ENCODE assay signal across 25 cellular contexts in the genomic region with DNA sequence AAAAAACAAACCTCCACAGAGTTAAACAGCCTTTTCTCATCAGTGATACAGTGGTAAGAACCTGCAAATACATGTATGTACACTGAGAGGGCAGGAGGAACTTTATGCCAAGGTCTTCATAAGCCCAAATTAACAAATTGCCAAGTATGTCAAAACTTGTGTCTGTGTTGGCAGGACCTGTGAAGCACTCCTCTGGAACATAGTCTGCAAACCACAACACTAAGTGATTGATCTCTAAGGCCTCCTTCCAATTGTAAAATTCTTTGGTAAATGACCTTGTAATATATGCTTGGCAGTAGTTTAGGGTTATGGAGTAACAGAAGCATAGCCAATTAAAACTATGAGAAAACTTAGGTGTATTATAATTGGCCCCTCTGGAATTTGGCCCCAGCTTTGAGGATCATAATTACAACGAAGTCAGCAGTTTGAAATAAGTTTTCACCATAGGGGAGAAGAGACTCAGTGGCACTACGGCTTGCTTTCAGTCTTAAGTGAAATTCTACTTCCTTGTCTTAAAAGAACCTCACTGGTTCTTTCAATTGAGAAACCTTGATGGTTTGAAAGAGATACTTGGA. TPM values are rescaled to one million over a fixed set of nuclear protein-coding genes. Genes with fewer than 3 reads are reported as not detected.
DNase-seq lines count a peak whose midpoint lies in the region; ATAC-seq and TF ChIP-seq lines count a peak whose summit lies in the region.
"Had no signal": no experiment of that assay in that cellular context is flagged by ENCODE, and none has a peak within 500 bp of the region (broad histone marks: within the 10 kb centered on the region; RNA-seq: fewer than 3 reads in every experiment).

No MANE protein-coding gene starts in this region.

- no peaks in the 10 kb centered on the region for H4K20me1 ChIP-seq in GM23248 (ENCODE audit: insufficient read depth)

- no peaks in the 10 kb centered on the region for H3K9me2 ChIP-seq in GM23248 (ENCODE audit: insufficient read depth)

- 0 out of 2 replicates have a peak overlapping the region, but pooled peaks have one; percentile 25 for H3K4me3 ChIP-seq in GM23248
- H3K4me3 ChIP-seq in astrocyte of the cerebellum (ENCODE audit: low read depth, low read length), result no peak overlapping the region
- peak overlapping the region; percentile 42 for H3K4me3 ChIP-seq in thoracic aorta
- H3K4me3 ChIP-seq in sigmoid colon, result no peak overlapping the region
- H3K4me3 ChIP-seq: esophagus muscularis mucosa, ovary, vagina had no signal

- in situ Hi-C loops in GM23248 (cut with MboI) (no loop called here), astrocyte of the cerebellum (cut with HindIII; ENCODE audit: low sequenced_read_pairs) (no loop called here), ACHN (cut with HindIII; ENCODE audit: low pct_ligation_motif_present, low pct_unique_long_range_greater_than_20kb, low sequenced_read_pairs) (no loop called here)

- peaks cover 10% of the 10 kb centered on the region for H3F3A ChIP-seq in GM23248 (ENCODE audit: insufficient read depth)

- H3K9me3 ChIP-seq in GM23248 (ENCODE audit: low read depth), result no peaks in the 10 kb centered on the region
- H3K9me3 ChIP-seq in thoracic aorta, result no peaks in the 10 kb centered on the region
- H3K9me3 ChIP-seq in sigmoid colon, result no peaks in the 10 kb centered on the region
- H3K9me3 ChIP-seq: esophagus muscularis mucosa, ovary, vagina had no signal

- peak overlapping the region; percentile 65 for H3K4me2 ChIP-seq in GM23248 (ENCODE audit: unreplicated experiment)

- H3K27me3 ChIP-seq in GM23248 (replicated peaks; ENCODE audit: insufficient read depth) (no peaks in the 10 kb centered on the region), thoracic aorta (replicated peaks; ENCODE audit: insufficient read depth) (no peaks in the 10 kb centered on the region), sigmoid colon (no peaks in the 10 kb centered on the region)
- H3K27me3 ChIP-seq: esophagus muscularis mucosa, ovary, vagina had no signal

- 2 to 6% methylated on average over 2 of the region's 2 CpGs for WGBS in GM23248 (ENCODE audit: low coverage in 1 of 2, low lambda C conversion rate in 2 of 2, missing lambda C conversion rate in 2 of 2), 2 experiments
- 20 to 55% methylated on average over 2 of the region's 2 CpGs for WGBS in sigmoid colon, 2 donors

- H3K27ac ChIP-seq in GM23248 (0 out of 2 replicates have a peak overlapping the region, but pooled peaks have one; percentile 7), thoracic aorta (peak overlapping the region; percentile 26 to 27), sigmoid colon (no peak overlapping the region)
- H3K27ac ChIP-seq: vagina had no signal

- DNase-seq in GM23248, result peak; percentile 27
- peak; percentile 5 for DNase-seq in astrocyte of the cerebellum (ENCODE audit: low read depth)
- no peak for DNase-seq in left colon
- DNase-seq in thoracic aorta (ENCODE audit: low spot score), result no peak
- no peak for DNase-seq in sigmoid colon
- no peak for DNase-seq in ACHN
- DNase-seq: activated B cell treated with CpG ODN at 0.5 μM for 24 hours; activated CD4-positive, alpha-beta T cell treated with anti-CD3 and anti-CD28 coated beads, Interleukin-2, amount 50 U/mL, for 4 hours; activated naive CD4-positive, alpha-beta T cell treated with anti-CD3 and anti-CD28 coated beads, Interleukin-2, amount 10 ng/mL, durations not matched to agents 7 days and 5 days; CD4-positive, CD25-positive, alpha-beta regulatory T cell; dermis blood vessel endothelial cell; H9; NCI-H2029 treated with DMSO at 0.1 percent for 48 hours; NCI-H345; NCI-H82; ovary; stimulated activated CD4-positive, alpha-beta T cell treated with anti-CD3 and anti-CD28 coated beads, Interleukin-15, amount 100 ng/mL, for 24 hours; stimulated activated naive B cell treated with anti-CD40 and anti-IgM and Interleukin-4, amounts not matched to agents 10 μg/mL and 1 μg/mL and 100 μg/mL, for 72 hours; T-helper 1 cell had no signal

- intact Hi-C loops in left colon (cut with DNase I, micrococcal nuclease) (no loop called here), sigmoid colon (cut with DNase I) (no loop called here)

- H3K4me1 ChIP-seq in GM23248 (ENCODE audit: insufficient read depth) (peaks cover 12% of the 10 kb centered on the region), thoracic aorta (ENCODE audit: control insufficient read depth in 1 of 2, low read depth in 2 of 2) (peaks cover 0 to 20% of the 10 kb centered on the region in 2 donors), sigmoid colon (peaks cover 0 to 4% (median 0%) of the 10 kb centered on the region in 4 donors)

- ATAC-seq in left colon (peak; percentile 61), thoracic aorta (ENCODE audit: insufficient number of reproducible peaks, low FRiP score, low read depth) (no peak), GM19351 (IDR thresholded peaks at IDR 0.05; ENCODE audit: unreplicated experiment) (no peak), GM19397 (IDR thresholded peaks at IDR 0.05; ENCODE audit: unreplicated experiment) (no peak)
- ATAC-seq: natural killer cell treated with Interleukin-12 subunit alpha and Interleukin-12 subunit beta and Interleukin-15 and Interleukin-18, amount 100 ng/mL, for 72 hours; sciatic nerve; stimulated activated naive B cell treated with anti-CD40 and anti-IgM and Interleukin-4, amounts not matched to agents 10 μg/mL and 1 μg/mL and 100 μg/mL, for 72 hours had no signal

- no peak for TF ChIP-seq EP300 in sigmoid colon (IDR thresholded peaks at IDR 0.05)

- TF ChIP-seq CTCF in astrocyte of the cerebellum (IDR thresholded peaks at IDR 0.05; ENCODE audit: low read depth, low read length, missing control alignments), result no peak
- no peak for TF ChIP-seq CTCF in thoracic aorta (IDR thresholded peaks at IDR 0.05)
- no peak for TF ChIP-seq CTCF in sigmoid colon (IDR thresholded peaks at IDR 0.05)

- 0 out of 2 replicates have a peak overlapping the region, but pooled peaks have one; percentile 39 for H2AFZ ChIP-seq in GM23248

- no peak for TF ChIP-seq POLR2A in sigmoid colon (IDR thresholded peaks at IDR 0.05)

- no peaks in the 10 kb centered on the region for H3K79me2 ChIP-seq in GM23248 (ENCODE audit: insufficient read depth)

- H3K9ac ChIP-seq in GM23248, result no peak overlapping the region

- H3K36me3 ChIP-seq in GM23248 (ENCODE audit: low read depth) (no peaks in the 10 kb centered on the region), thoracic aorta (no peaks in the 10 kb centered on the region), sigmoid colon (no peaks in the 10 kb centered on the region)
- H3K36me3 ChIP-seq: esophagus muscularis mucosa, ovary, vagina had no signal

RNA-seq across cellular contexts. Expression of gene CNNM2, which starts 57.5 kb away (rescaled TPM):
- total RNA-seq in GM23248 (2014; rRNA removed; shearing (Covaris generic)), result 4.0 and 5.7 TPM in 2 replicates
- polyA plus RNA-seq in GM23248 (2016; fragmentation: Nextera tagmentation; extraction: Ambion mirVana) (1.0 and 1.3 TPM in 2 replicates), sigmoid colon (1 to 10 TPM; 2.4 to 7.0 (median 2.5) TPM)
- total RNA-seq in left colon (10 to 100 TPM; 34.5 to 38.6 TPM), thoracic aorta (10 to 100 TPM; 12.2 to 24.5 TPM), sigmoid colon (10 to 100 TPM in 1 of 4 donors, 1 to 10 TPM in 3; 3.6 to 11.1 (median 6.0) TPM)

Comparison
In these comparisons a context has a peak if more than half of its experiments do, and no peak if none do; other contexts are left out.
1. DNase-seq: peak in GM23248 (single experiment) and astrocyte of the cerebellum (single experiment); none in left colon (0 of 2), thoracic aorta (single experiment), sigmoid colon (single experiment) and ACHN (single experiment).
2. H3K27ac ChIP-seq: peak in GM23248 (single experiment) and thoracic aorta (2 of 2); none in sigmoid colon (0 of 4).
3. H3K4me3 ChIP-seq: peak in GM23248 (single experiment) and thoracic aorta (single experiment); none in astrocyte of the cerebellum (single experiment) and sigmoid colon (0 of 4).